10 cellular contexts compared by ENCODE assay signal in the genomic region with DNA sequence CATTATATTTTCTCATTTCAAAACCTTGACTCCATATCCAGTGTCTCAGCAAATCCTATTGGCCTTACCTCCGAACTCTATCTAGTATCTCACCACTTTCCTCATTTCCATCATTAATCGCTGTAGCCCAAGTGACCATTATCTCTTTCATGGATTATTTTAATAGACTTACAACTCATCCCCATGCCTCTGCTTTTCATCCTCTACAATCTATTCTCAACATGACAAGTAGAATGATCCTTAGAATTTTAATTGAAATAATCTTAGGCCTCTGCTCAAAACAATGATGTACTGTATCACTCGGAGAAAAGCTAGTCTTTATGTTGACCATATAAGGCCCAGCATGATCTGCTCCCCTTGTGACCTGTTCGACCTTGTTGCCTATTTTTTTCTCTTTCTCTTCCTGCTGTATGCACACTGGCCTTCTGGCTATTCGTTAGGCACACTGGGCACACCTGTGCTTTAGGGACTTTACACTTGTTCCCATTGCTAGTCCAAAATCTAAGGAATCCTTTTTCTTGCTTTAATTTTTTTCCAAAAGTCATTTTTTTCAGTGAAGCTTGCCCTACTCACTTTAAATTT. TPM values are rescaled to one million over a fixed set of nuclear protein-coding genes. Genes with fewer than 3 reads are reported as not detected.
A peak's percentile ranks its signal among the peaks of the same experiment; 100 is the strongest.
DNase-seq lines count a peak whose midpoint lies in the region; ATAC-seq and TF ChIP-seq lines count a peak whose summit lies in the region.
"Had no signal": no experiment of that assay in that cellular context is flagged by ENCODE, and none has a peak within 500 bp of the region (broad histone marks: within the 10 kb centered on the region; RNA-seq: fewer than 3 reads in every experiment).

No MANE protein-coding gene starts in this region.

- no peaks in the 10 kb centered on the region for H3K9me3 ChIP-seq in suprapubic skin

- H3K36me3 Mint-ChIP-seq in activated T-cell treated with anti-CD3 and anti-CD28 coated beads, Interleukin-2, amount 50 U/mL, for 72 hours (ENCODE audit: insufficient read depth in 2 of 2), result peaks cover 1% of the 10 kb centered on the region in 2 donors
- H3K36me3 Mint-ChIP-seq in activated T-cell treated with anti-CD3 and anti-CD28 coated beads, Interleukin-2, amount 50 U/mL, for 4 hours (ENCODE audit: insufficient read depth), result peaks cover 6% of the 10 kb centered on the region

- peak overlapping the region; percentile 53 to 94 for H3K4me3 Mint-ChIP-seq in activated T-cell treated with anti-CD3 and anti-CD28 coated beads, Interleukin-2, amount 50 U/mL, for 72 hours
- no peak overlapping the region for H3K4me3 Mint-ChIP-seq in activated T-cell treated with anti-CD3 and anti-CD28 coated beads, Interleukin-2, amount 50 U/mL, for 4 hours

- no peaks in the 10 kb centered on the region for H3K9me3 Mint-ChIP-seq in activated T-cell treated with anti-CD3 and anti-CD28 coated beads, Interleukin-2, amount 50 U/mL, for 72 hours
- H3K9me3 Mint-ChIP-seq in activated T-cell treated with anti-CD3 and anti-CD28 coated beads, Interleukin-2, amount 50 U/mL, for 4 hours, result no peaks in the 10 kb centered on the region

- peaks cover 5% of the 10 kb centered on the region for H3K36me3 ChIP-seq in suprapubic skin

- peak overlapping the region; percentile 99 for H3K27ac Mint-ChIP-seq in activated T-cell treated with anti-CD3 and anti-CD28 coated beads, Interleukin-2, amount 50 U/mL, for 72 hours

- H3K27me3 Mint-ChIP-seq in activated T-cell treated with anti-CD3 and anti-CD28 coated beads, Interleukin-2, amount 50 U/mL, for 72 hours (ENCODE audit: low read depth), result no peaks in the 10 kb centered on the region
- no peaks in the 10 kb centered on the region for H3K27me3 Mint-ChIP-seq in activated T-cell treated with anti-CD3 and anti-CD28 coated beads, Interleukin-2, amount 50 U/mL, for 4 hours (ENCODE audit: low read depth)

- TF ChIP-seq EP300 in suprapubic skin (IDR thresholded peaks at IDR 0.05), result no peak

- 90% methylated on average over 5 of the region's 5 CpGs for WGBS in suprapubic skin

- peak in 1 of 2 donors; percentile 20 for ATAC-seq in activated T-cell treated with anti-CD3 and anti-CD28 coated beads, Interleukin-2, amount 50 U/mL, for 72 hours (replicated peaks in 1 of 2)
- no peak for ATAC-seq in activated T-cell treated with anti-CD3 and anti-CD28 coated beads, Interleukin-2, amount 50 U/mL, for 4 hours
- ATAC-seq in left lobe of liver, result peak; percentile 37
- no peak for ATAC-seq in GM21723 (IDR thresholded peaks at IDR 0.05; ENCODE audit: unreplicated experiment)
- ATAC-seq in HG02623 (IDR thresholded peaks at IDR 0.05; ENCODE audit: unreplicated experiment), result no peak

- peaks cover 13% of the 10 kb centered on the region for H3K4me1 ChIP-seq in suprapubic skin

- peaks cover 67% of the 10 kb centered on the region for H3K4me1 Mint-ChIP-seq in activated T-cell treated with anti-CD3 and anti-CD28 coated beads, Interleukin-2, amount 50 U/mL, for 72 hours (ENCODE audit: low read depth)
- H3K4me1 Mint-ChIP-seq in activated T-cell treated with anti-CD3 and anti-CD28 coated beads, Interleukin-2, amount 50 U/mL, for 4 hours (ENCODE audit: low read depth), result peaks cover 55% of the 10 kb centered on the region

- no peak overlapping the region for H3K4me3 ChIP-seq in suprapubic skin

- DNase-seq in activated T-cell treated with anti-CD3 and anti-CD28 coated beads, Interleukin-2, amount 50 U/mL, for 72 hours, result no peak
- no peak for DNase-seq in activated T-cell treated with anti-CD3 and anti-CD28 coated beads, Interleukin-2, amount 50 U/mL, for 4 hours
- peak; percentile 70 for DNase-seq in SW480 (ENCODE audit: low spot score)
- no peak for DNase-seq in left lobe of liver (ENCODE audit: low spot score)
- DNase-seq in suprapubic skin (ENCODE audit: low spot score in 2 of 2), result no peak
- no peak for DNase-seq in D341Med (ENCODE audit: low spot score)
- DNase-seq: H7, NCI-H2029 treated with DMSO at 0.1 percent for 48 hours had no signal

- TF ChIP-seq POLR2A in suprapubic skin (IDR thresholded peaks at IDR 0.05), result no peak

- TF ChIP-seq CTCF in suprapubic skin (IDR thresholded peaks at IDR 0.05), result no peak

- no peaks in the 10 kb centered on the region for H3K27me3 ChIP-seq in suprapubic skin

- peak overlapping the region; percentile 52 for H3K27ac ChIP-seq in suprapubic skin

RNA-seq across cellular contexts. Expression of a gene that starts 21.4 kb away (rescaled TPM):
- total RNA-seq in activated T-cell treated with anti-CD3 and anti-CD28 coated beads, Interleukin-2, amount 50 U/mL, for 72 hours, result 10 to 100 TPM; 20.2 to 23.5 TPM
- 10 to 100 TPM in 2 of 3 donors, 1 to 10 TPM in 1; 5.7 to 16.0 (median 14.2) TPM for total RNA-seq in activated T-cell treated with anti-CD3 and anti-CD28 coated beads, Interleukin-2, amount 50 U/mL, for 4 hours
- 9.2 TPM for total RNA-seq in left lobe of liver
- total RNA-seq in suprapubic skin, result 10 to 100 TPM in 1 of 4 donors, 1 to 10 TPM in 3; 5.6 to 10.9 (median 8.0) TPM

RNA-seq across cellular contexts. Expression of a gene that starts 52.8 kb away (rescaled TPM):
- total RNA-seq in activated T-cell treated with anti-CD3 and anti-CD28 coated beads, Interleukin-2, amount 50 U/mL, for 72 hours, result 10 to 100 TPM; 18.6 to 48.8 TPM
- total RNA-seq in activated T-cell treated with anti-CD3 and anti-CD28 coated beads, Interleukin-2, amount 50 U/mL, for 4 hours, result 10 to 100 TPM in 2 of 3 donors, 1 to 10 TPM in 1; 8.9 to 18.1 (median 10.2) TPM
- total RNA-seq in left lobe of liver, result 2.1 TPM
- total RNA-seq in suprapubic skin, result 1 to 10 TPM in 2 of 4 donors, under 1 TPM in 2; 0.53 to 2.7 (median 1.1) TPM
